Comparison of ENCODE assay signal across 2 cellular contexts in genomic region chr19:6024756-6025155, GRCh38.
TF ChIP-seq lines count a peak whose summit lies in the region.

No MANE protein-coding gene starts in this region.

TF ChIP-seq in K562, 482 proteins besides CTCF, POLR2A, EP300 and RAD21:
- TF ChIP-seq ZNF263 (CRISPR knock-in tag; IDR thresholded peaks at IDR 0.05; ENCODE audit: borderline replicate concordance): peak; percentile 69

TF ChIP-seq in HepG2, 621 proteins besides CTCF, POLR2A, EP300 and RAD21:
- peak; percentile 81 for TF ChIP-seq ZNF263 (CRISPR knock-in tag; IDR thresholded peaks at IDR 0.05)
